Comparison of ENCODE assay signal across 1 cellular context in the genomic region with DNA sequence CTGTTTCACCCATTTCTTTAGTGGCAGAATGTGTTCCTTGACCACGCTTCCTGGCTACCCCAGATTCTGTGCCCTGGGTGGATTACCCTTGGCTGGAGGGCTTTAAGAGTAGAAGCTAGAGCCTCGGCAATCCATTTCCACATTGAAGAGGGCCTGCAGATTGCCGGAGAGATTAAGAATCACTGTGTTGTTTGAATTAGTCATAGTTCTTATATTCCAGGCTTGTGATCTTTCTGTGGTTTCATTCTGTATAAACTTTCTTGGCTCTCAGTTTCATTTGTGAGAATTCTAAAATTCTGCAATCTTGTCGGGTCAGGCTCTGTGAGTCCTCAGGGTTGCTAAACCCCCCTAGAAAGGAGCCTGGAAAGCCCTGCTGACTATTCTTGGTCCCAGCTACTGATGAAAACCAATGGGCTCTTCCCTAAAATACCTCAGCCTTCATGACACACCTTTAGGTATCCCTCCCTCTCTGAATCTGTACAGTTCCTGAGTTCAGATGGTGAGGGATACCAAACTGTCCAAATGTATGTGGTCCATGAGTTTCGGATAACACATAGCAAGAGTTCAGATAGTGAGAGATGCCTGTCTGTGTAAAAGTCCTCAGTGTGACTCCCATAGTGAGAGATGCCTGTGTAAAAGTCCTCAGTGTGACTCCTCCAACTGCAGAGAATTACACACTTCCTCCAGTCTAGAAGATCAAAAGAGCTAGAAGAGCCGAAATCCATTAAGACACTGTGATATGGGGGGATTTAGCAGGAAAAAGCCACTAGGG.
TF ChIP-seq lines count a peak whose summit lies in the region.

No MANE protein-coding gene starts in this region.

TF ChIP-seq in GM12878, 131 proteins besides CTCF, POLR2A, EP300 and RAD21:
- TF ChIP-seq ESRRA (IDR thresholded peaks at IDR 0.05; ENCODE audit: low read length), result no peak
- TF ChIP-seq TBL1XR1 (IDR thresholded peaks at IDR 0.05; ENCODE audit: low read depth, low read length), result no peak
- 0 out of 2 replicates have a peak, but pooled peaks have one; percentile 42 for TF ChIP-seq POLR2AphosphoS5 (IDR thresholded peaks at IDR 0.05; ENCODE audit: low read length)
